9 cellular contexts compared by ENCODE assay signal in genomic region chr2:228039752-228040534, GRCh38.
DNase-seq lines count a peak whose midpoint lies in the region; ATAC-seq, FAIRE-seq and TF ChIP-seq lines count a peak whose summit lies in the region.
"Had no signal": no experiment of that assay in that cellular context is flagged by ENCODE, and none has a peak within 500 bp of the region (broad histone marks: within the 10 kb centered on the region; RNA-seq: fewer than 3 reads in every experiment).

No MANE protein-coding gene starts in this region.

- H3K9me3 ChIP-seq in SU-DHL-6 (ENCODE audit: insufficient read depth, low read length) (no peaks in the 10 kb centered on the region), left lung (no peaks in the 10 kb centered on the region), gastroesophageal sphincter (no peaks in the 10 kb centered on the region)
- H3K9me3 ChIP-seq: neutrophil had no signal

- no peaks in the 10 kb centered on the region for H3K4me1 Mint-ChIP-seq in natural killer cell

- H3K79me2 ChIP-seq in SU-DHL-6 (ENCODE audit: insufficient read depth, low read length), result no peaks in the 10 kb centered on the region

- H3K4me2 ChIP-seq in SU-DHL-6 (ENCODE audit: low read depth, low read length, poor library complexity, severe bottlenecking), result no peak overlapping the region

- H3K27ac Mint-ChIP-seq in natural killer cell, result no peak overlapping the region

- H3K9me3 Mint-ChIP-seq in natural killer cell, result peaks cover 8 to 12% of the 10 kb centered on the region in 2 donors

- H3K9me2 ChIP-seq in SU-DHL-6 (replicated peaks; ENCODE audit: insufficient read depth, low read length), result no peaks in the 10 kb centered on the region

- FAIRE-seq in G401.6 (lab: Jason Lieb, UNC), result peak; percentile 17

- H4K20me1 ChIP-seq in SU-DHL-6 (ENCODE audit: low read depth, low read length), result no peaks in the 10 kb centered on the region

- H3K36me3 Mint-ChIP-seq in natural killer cell, result no peaks in the 10 kb centered on the region

- H3K27me3 ChIP-seq in HL-60 (ENCODE audit: insufficient read depth, poor library complexity, severe bottlenecking) (no peaks in the 10 kb centered on the region), SU-DHL-6 (ENCODE audit: low read length) (no peaks in the 10 kb centered on the region), left lung (no peaks in the 10 kb centered on the region), gastroesophageal sphincter (no peaks in the 10 kb centered on the region)
- H3K27me3 ChIP-seq: neutrophil had no signal

- TF ChIP-seq CTCF in HL-60 (IDR thresholded peaks at IDR 0.05; ENCODE audit: insufficient read depth, low read length), result peak; percentile 35
- TF ChIP-seq CTCF in SU-DHL-6 (IDR thresholded peaks at IDR 0.05; ENCODE audit: insufficient read depth, low read length, poor library complexity, severe bottlenecking), result peak; percentile 35
- TF ChIP-seq CTCF in left lung (IDR thresholded peaks at IDR 0.05), result peak; percentile 43 to 52
- no peak for TF ChIP-seq CTCF in natural killer cell (IDR thresholded peaks at IDR 0.05)
- peak in 2 of 4 experiments; percentile 11 to 12 for TF ChIP-seq CTCF in gastroesophageal sphincter (IDR thresholded peaks at IDR 0.05)

- no peak for DNase-seq in HL-60 (ENCODE audit: low read depth in 1 of 2, low spot score in 1 of 2)
- no peak for DNase-seq in left lung
- DNase-seq in natural killer cell, result no peak

- H3K27ac ChIP-seq in HL-60 (replicated peaks), result no peak overlapping the region
- no peak overlapping the region for H3K27ac ChIP-seq in SU-DHL-6 (ENCODE audit: low read depth, low read length)
- no peak overlapping the region for H3K27ac ChIP-seq in left lung
- H3K27ac ChIP-seq in gastroesophageal sphincter, result no peak overlapping the region
- H3K27ac ChIP-seq: neutrophil had no signal

- no peak overlapping the region for H3K4me3 ChIP-seq in HL-60 (replicated peaks; ENCODE audit: insufficient read depth, low read length)
- H3K4me3 ChIP-seq in SU-DHL-6 (ENCODE audit: insufficient read depth, low read length, poor library complexity, severe bottlenecking), result no peak overlapping the region
- H3K4me3 ChIP-seq in left lung, result no peak overlapping the region
- no peak overlapping the region for H3K4me3 ChIP-seq in gastroesophageal sphincter

- no peak overlapping the region for H3K4me3 Mint-ChIP-seq in natural killer cell

- WGBS in gastroesophageal sphincter (ENCODE audit: low coverage in 1 of 2), 2 donors, result 59 to 74% methylated on average over 5 of the region's 5 CpGs

- TF ChIP-seq EP300 in gastroesophageal sphincter (IDR thresholded peaks at IDR 0.05), result no peak

- H3K27me3 Mint-ChIP-seq in natural killer cell (ENCODE audit: low read depth in 2 of 2), result peaks cover 0 to 2% of the 10 kb centered on the region in 2 donors

- H3K36me3 ChIP-seq in SU-DHL-6 (ENCODE audit: low read length) (no peaks in the 10 kb centered on the region), left lung (no peaks in the 10 kb centered on the region), gastroesophageal sphincter (no peaks in the 10 kb centered on the region)
- H3K36me3 ChIP-seq: neutrophil had no signal

- H3K9ac ChIP-seq in SU-DHL-6 (ENCODE audit: low read length), result no peak overlapping the region

- no peaks in the 10 kb centered on the region for H3K4me1 ChIP-seq in left lung
- H3K4me1 ChIP-seq in gastroesophageal sphincter, result no peaks in the 10 kb centered on the region

- intact Hi-C loops in left lung (cut with DNase I), result no loop called here
- intact Hi-C loops in natural killer cell (cut with micrococcal nuclease), result no loop called here

- no peak overlapping the region for H2AFZ ChIP-seq in SU-DHL-6 (ENCODE audit: low read depth, low read length, severe bottlenecking)

- TF ChIP-seq POLR2A in gastroesophageal sphincter (IDR thresholded peaks at IDR 0.05), result no peak

- peak; percentile 79 for ATAC-seq in GM19467 (IDR thresholded peaks at IDR 0.05; ENCODE audit: unreplicated experiment)
- peak; percentile 60 for ATAC-seq in left lung
- ATAC-seq in HG03097 (IDR thresholded peaks at IDR 0.05; ENCODE audit: low FRiP score, unreplicated experiment), result no peak
- ATAC-seq in natural killer cell, result no peak
- ATAC-seq in gastroesophageal sphincter, result no peak

- no peaks in the 10 kb centered on the region for H3F3A ChIP-seq in SU-DHL-6 (ENCODE audit: insufficient read depth)

Comparison
In these comparisons a context has a peak if more than half of its experiments do, and no peak if none do; other contexts are left out.
1. ATAC-seq: peak in GM19467 (single experiment) and left lung (single experiment); none in HG03097 (single experiment), natural killer cell (0 of 3) and gastroesophageal sphincter (single experiment).